In genomic region chr18:63161728-63162195, GRCh38 we compare ENCODE assay signal across 8 cellular contexts.
DNase-seq lines count a peak whose midpoint lies in the region; ATAC-seq and TF ChIP-seq lines count a peak whose summit lies in the region.

No MANE protein-coding gene starts in this region.

- H3K27me3 ChIP-seq in Peyer's patch (no peaks in the 10 kb centered on the region), neuronal stem cell (ENCODE audit: control insufficient read depth in 3 of 3, insufficient read depth in 3 of 3, low read depth in 1 of 3, low read length in 3 of 3) (no peaks in the 10 kb centered on the region)

- H3K4me3 ChIP-seq in Peyer's patch (peak overlapping the region in 1 of 4 donors; percentile 10), skin epidermis (no peak overlapping the region), neuronal stem cell (ENCODE audit: low read length in 2 of 2) (no peak overlapping the region)

- no peak overlapping the region for H3K4me2 ChIP-seq in neuronal stem cell (ENCODE audit: insufficient read depth, low read length, poor library complexity, severe bottlenecking)

- peak overlapping the region; percentile 73 to 93 (median 86) for H3K27ac ChIP-seq in Peyer's patch
- H3K27ac ChIP-seq in skin epidermis = peak overlapping the region in 20 of 21 experiments; percentile 34 to 94 (median 80)
- H3K27ac ChIP-seq in neuronal stem cell (replicated peaks; ENCODE audit: low read length) = no peak overlapping the region

- no peak overlapping the region for H3K18ac ChIP-seq in neuronal stem cell (ENCODE audit: low read length)

- H2BK120ac ChIP-seq in neuronal stem cell (ENCODE audit: low read depth, low read length) = no peak overlapping the region

- no peak overlapping the region for H3K9ac ChIP-seq in neuronal stem cell (ENCODE audit: low read depth, low read length, poor library complexity)

- H3K4ac ChIP-seq in neuronal stem cell (ENCODE audit: low read length) = no peak overlapping the region

- no peak overlapping the region for H3K23ac ChIP-seq in neuronal stem cell (ENCODE audit: low read depth, low read length, poor library complexity)

- no peak overlapping the region for H2BK15ac ChIP-seq in neuronal stem cell (ENCODE audit: low read length)

- intact Hi-C loops in Right ventricle myocardium inferior (cut with DNase I) = no loop called here

- no peak overlapping the region for H3K14ac ChIP-seq in neuronal stem cell (ENCODE audit: low read length)

- no peak overlapping the region for H2AK5ac ChIP-seq in neuronal stem cell (ENCODE audit: low read depth, low read length)

- H2BK12ac ChIP-seq in neuronal stem cell (ENCODE audit: low read length) = no peak overlapping the region

- peak; percentile 59 for ATAC-seq in GM18868 (IDR thresholded peaks at IDR 0.05; ENCODE audit: unreplicated experiment)
- peak; percentile 48 for ATAC-seq in HG03039 (IDR thresholded peaks at IDR 0.05; ENCODE audit: unreplicated experiment)
- peak; percentile 89 for ATAC-seq in Right ventricle myocardium inferior

- H3K9me3 ChIP-seq in Peyer's patch = no peaks in the 10 kb centered on the region
- no peaks in the 10 kb centered on the region for H3K9me3 ChIP-seq in neuronal stem cell (replicated peaks in 1 of 2; ENCODE audit: control insufficient read depth in 2 of 2, insufficient read depth in 1 of 2, low read depth in 1 of 2, low read length in 2 of 2)

- H3K36me3 ChIP-seq in Peyer's patch (no peaks in the 10 kb centered on the region), neuronal stem cell (replicated peaks in 1 of 2; ENCODE audit: control insufficient read depth in 2 of 2, insufficient read depth in 2 of 2, low read length in 2 of 2) (no peaks in the 10 kb centered on the region)

- no peaks in the 10 kb centered on the region for H3K79me1 ChIP-seq in neuronal stem cell (ENCODE audit: low read depth, low read length)

- H4K8ac ChIP-seq in neuronal stem cell (ENCODE audit: low read depth, low read length) = no peak overlapping the region

- H4K91ac ChIP-seq in neuronal stem cell (ENCODE audit: low read depth, low read length, poor library complexity) = no peak overlapping the region

- no CpG with 5 or more reads among the region's 9 CpGs for WGBS in neuronal stem cell (ENCODE audit: extremely low coverage in 2 of 2, insufficient read length in 2 of 2, insufficient replicate concordance in 1 of 2), 2 donors

- no peak overlapping the region for H2BK5ac ChIP-seq in neuronal stem cell (ENCODE audit: low read length)

- H3K4me1 ChIP-seq in Peyer's patch = peaks cover 3 to 57% (median 23%) of the 10 kb centered on the region in 4 donors
- H3K4me1 ChIP-seq in neuronal stem cell (ENCODE audit: control insufficient read depth in 2 of 2, insufficient read depth in 1 of 2, low read depth in 1 of 2, low read length in 2 of 2) = peaks cover 0 to 2% of the 10 kb centered on the region in 2 donors

- TF ChIP-seq POLR2A in Peyer's patch (IDR thresholded peaks at IDR 0.05) = peak in 1 of 2 donors; percentile 68

- DNase-seq in Peyer's patch (peak; percentile 67 to 95 (median 87)), Right ventricle myocardium inferior (ENCODE audit: missing footprints) (no peak), NCI-H128 (lab: John Stamatoyannopoulos, UW; ENCODE audit: unreplicated experiment) (no peak), neuronal stem cell (ENCODE audit: low spot score) (no peak)
- DNase-seq in activated gamma-delta T cell treated with anti-CD3 and anti-CD28 coated beads, Interleukin-2, amount 50 U/mL, for 16 hours (ENCODE audit: low read depth) = peak; percentile 74

- TF ChIP-seq CTCF in Peyer's patch (IDR thresholded peaks at IDR 0.05) = no peak

- no peak overlapping the region for H2AFZ ChIP-seq in neuronal stem cell (ENCODE audit: low read length)

Comparison
In these comparisons a context has a peak if more than half of its experiments do, and no peak if none do; other contexts are left out.
1. DNase-seq: peak in Peyer's patch (3 of 3) and activated gamma-delta T cell treated with anti-CD3 and anti-CD28 coated beads, Interleukin-2, amount 50 U/mL, for 16 hours (single experiment); none in Right ventricle myocardium inferior (single experiment), NCI-H128 (single experiment) and neuronal stem cell (single experiment).
2. Peak in every context shown above with its lines, with median percentiles within 50 percentile points of each other: ATAC-seq.